In the genomic region with DNA sequence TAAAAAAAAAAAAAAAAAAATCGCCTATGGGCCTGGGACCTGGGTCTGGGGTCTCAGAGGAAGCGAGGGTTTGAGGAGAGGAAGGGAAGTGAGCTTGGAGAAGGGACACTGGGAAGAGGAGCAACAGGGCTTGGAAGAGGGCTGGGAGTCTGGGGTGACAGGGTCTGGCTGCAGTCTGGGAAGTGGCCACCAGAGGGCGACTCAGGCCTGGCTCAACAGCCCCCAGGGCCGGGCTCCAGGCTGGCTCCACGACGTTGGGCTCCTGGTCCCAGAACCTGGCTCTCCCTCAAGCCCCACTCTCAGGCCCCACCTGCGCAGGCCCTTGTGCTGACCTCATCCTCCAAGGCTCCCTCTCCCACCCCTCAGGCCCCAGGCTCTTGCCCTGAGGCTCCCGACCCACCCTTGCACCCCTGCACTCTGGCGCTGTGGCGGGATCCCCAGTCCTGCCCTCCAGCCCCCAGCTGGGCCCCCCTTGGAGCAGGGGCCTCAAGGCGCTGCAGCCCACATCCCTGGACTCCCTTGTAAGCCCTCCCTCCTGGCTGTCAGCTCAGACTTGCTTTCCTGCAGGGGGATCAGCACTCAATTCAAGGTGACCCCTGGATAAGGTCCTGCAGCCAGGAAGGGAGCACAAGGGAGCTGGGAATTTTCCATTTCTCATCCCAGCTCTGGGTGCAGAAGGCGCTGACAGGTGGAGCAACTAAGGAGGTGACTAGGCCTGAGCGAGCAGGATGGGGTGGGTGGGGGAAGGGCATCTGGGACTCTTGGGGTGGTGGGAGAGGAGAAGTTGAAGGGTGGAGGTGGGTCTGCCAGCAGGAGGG, we compare ENCODE assay signal across 8 cellular contexts. TPM values are rescaled to one million over a fixed set of nuclear protein-coding genes. Genes with fewer than 3 reads are reported as not detected.
A peak's percentile ranks its signal among the peaks of the same experiment; 100 is the strongest.
DNase-seq lines count a peak whose midpoint lies in the region; ATAC-seq, FAIRE-seq and TF ChIP-seq lines count a peak whose summit lies in the region.

No MANE protein-coding gene starts in this region.

- peaks cover 52 to 86% (median 71%) of the 10 kb centered on the region in 11 experiments for H3K36me3 ChIP-seq in BLaER1 treated with 17β-estradiol and CSF1 and Interleukin-3, amounts not matched to agents 10 nM and 100 nM
- H3K36me3 ChIP-seq in GM12878 (ENCODE audit: control insufficient read depth in 2 of 2, insufficient read depth in 2 of 2, low read length in 1 of 2) (peaks cover 6 to 15% of the 10 kb centered on the region in 2 experiments; a peak in 3 of 4 replicates), smooth muscle cell (ENCODE audit: low read depth) (no peaks in the 10 kb centered on the region)

- peak overlapping the region in 4 of 11 experiments; percentile 28 to 51 (median 36); a peak in 4 of 22 replicates for H3K9ac ChIP-seq in BLaER1 treated with 17β-estradiol and CSF1 and Interleukin-3, amounts not matched to agents 10 nM and 100 nM
- no peak overlapping the region for H3K9ac ChIP-seq in GM12878 (ENCODE audit: control insufficient read depth, insufficient read depth, low read length)
- no peak overlapping the region for H3K9ac ChIP-seq in smooth muscle cell (ENCODE audit: low read depth)

- in situ Hi-C loops in GM12878 (cut with MboI): loop anchor here (5.0 to 25.0 kb wide), 4 partner anchors 88 to 385 kb away; a partner anchor contains a TSS

- SMC1A ChIA-PET in GM12878 (lab: Charles Lee; ENCODE audit: uncharacterized antibody, unreplicated experiment): interaction anchor here (0.6 to 2.9 kb wide), 10 partner anchors 10 to 224 kb away, joined by 3 to 24 read pairs (median 3); a partner anchor contains a TSS

- RAD21 ChIA-PET in GM12878 (lab: Charles Lee; ENCODE audit: unreplicated experiment): interaction anchor here (0.6 to 2.8 kb wide), 8 partner anchors 13 to 90 kb away, joined by 3 to 24 read pairs (median 4); a partner anchor contains a TSS

- peaks cover 81 to 98% (median 89%) of the 10 kb centered on the region in 10 experiments for H3K4me1 ChIP-seq in BLaER1 treated with 17β-estradiol and CSF1 and Interleukin-3, amounts not matched to agents 10 nM and 100 nM
- H3K4me1 ChIP-seq in GM12878 (ENCODE audit: control insufficient read depth, insufficient read depth, low read length) (peaks cover 12% of the 10 kb centered on the region), smooth muscle cell (ENCODE audit: low read depth) (no peaks in the 10 kb centered on the region)

- peak; percentile 85 for TF ChIP-seq RAD21 in GM12878 (IDR thresholded peaks at IDR 0.05; ENCODE audit: insufficient read depth, low read depth, low read length)

- no TSS peak for BruUV-seq in GM12878 (replicated peaks; lab: Mats Ljungman, UMichigan)

- H2AFZ ChIP-seq in GM12878 (ENCODE audit: control insufficient read depth, low read depth, low read length) (no peak overlapping the region), smooth muscle cell (ENCODE audit: low read depth) (no peak overlapping the region)

- TF ChIP-seq POLR2A in GM12878 (IDR thresholded peaks at IDR 0.05; ENCODE audit: low read depth, low read length): peak; percentile 63; the same call in 1 of the 2 replicates

- peak overlapping the region; percentile 12 to 57 (median 42); a peak in 10 of 22 replicates for H3K4me2 ChIP-seq in BLaER1 treated with 17β-estradiol and CSF1 and Interleukin-3, amounts not matched to agents 10 nM and 100 nM
- H3K4me2 ChIP-seq in GM12878 (ENCODE audit: control insufficient read depth, insufficient read depth): no peak overlapping the region
- H3K4me2 ChIP-seq in smooth muscle cell: no peak overlapping the region

- FAIRE-seq in GM12878 (lab: Jason Lieb, UNC): peak; percentile 75

- H3K4me3 ChIP-seq in BLaER1 treated with 17β-estradiol and CSF1 and Interleukin-3, amounts not matched to agents 10 nM and 100 nM: no peak overlapping the region
- H3K4me3 ChIP-seq in GM12878 (no peak overlapping the region), smooth muscle cell (no peak overlapping the region)

- H3K27me3 ChIP-seq in BLaER1 treated with 17β-estradiol and CSF1 and Interleukin-3, amounts not matched to agents 10 nM and 100 nM: no peaks in the 10 kb centered on the region
- H3K27me3 ChIP-seq in GM12878 (replicated peaks in 1 of 2; ENCODE audit: control insufficient read depth in 2 of 2, insufficient read depth in 2 of 2, low read length in 1 of 2) (no peaks in the 10 kb centered on the region), smooth muscle cell (ENCODE audit: low read depth) (no peaks in the 10 kb centered on the region)

- 37% methylated on average over 12 of the region's 13 CpGs for WGBS in GM12878 (ENCODE audit: insufficient coverage, insufficient replicate concordance, low lambda C conversion rate, missing lambda C conversion rate)
- 52% methylated on average over 8 of the region's 13 CpGs for WGBS in smooth muscle cell (ENCODE audit: low lambda C conversion rate)

- H3K9me3 ChIP-seq in BLaER1 treated with 17β-estradiol and CSF1 and Interleukin-3, amounts not matched to agents 10 nM and 100 nM (replicated peaks in 1 of 11): no peaks in the 10 kb centered on the region
- H3K9me3 ChIP-seq in GM12878 (replicated peaks; ENCODE audit: control insufficient read depth, insufficient read depth, low read length) (no peaks in the 10 kb centered on the region), smooth muscle cell (replicated peaks; ENCODE audit: low read depth) (no peaks in the 10 kb centered on the region)

- TF ChIP-seq EP300 in GM12878 (IDR thresholded peaks at IDR 0.05; ENCODE audit: borderline replicate concordance in 1 of 2, control insufficient read depth in 1 of 2, low read depth in 2 of 2, low read length in 2 of 2): no peak

- H3K79me2 ChIP-seq in GM12878 (ENCODE audit: control insufficient read depth, insufficient read depth, low read length) (peaks cover 11% of the 10 kb centered on the region), smooth muscle cell (ENCODE audit: low read depth) (no peaks in the 10 kb centered on the region)

- intact Hi-C loops in GM12878 (cut with micrococcal nuclease; ENCODE audit: unreplicated experiment): loop anchor here (1.0 to 10.0 kb wide), 2 partner anchors 90 to 225 kb away; a partner anchor contains a TSS

- no peak overlapping the region for H3K27ac ChIP-seq in BLaER1 treated with 17β-estradiol and CSF1 and Interleukin-3, amounts not matched to agents 10 nM and 100 nM
- H3K27ac ChIP-seq in GM12878 (ENCODE audit: control insufficient read depth, insufficient read depth) (no peak overlapping the region), smooth muscle cell (ENCODE audit: low read depth) (no peak overlapping the region)

- DNase-seq in NCI-H1930 (lab: John Stamatoyannopoulos, UW) (peak; percentile 44 to 78), UCSD-AML1 (lab: John Stamatoyannopoulos, UW; ENCODE audit: unreplicated experiment) (peak; percentile 64), GM12878 (ENCODE audit: low read depth, low spot score) (no peak), hypothalamus (lab: John Stamatoyannopoulos, UW) (peak; percentile 21 to 94 (median 80)), smooth muscle cell (lab: John Stamatoyannopoulos, UW; ENCODE audit: unreplicated experiment) (peak; percentile 68)

- ATAC-seq in GM21529 (IDR thresholded peaks at IDR 0.05; ENCODE audit: unreplicated experiment) (peak; percentile 60), GM12878 (peak; percentile 94), GM19463 (IDR thresholded peaks at IDR 0.05; ENCODE audit: unreplicated experiment) (no peak)

- CTCF ChIA-PET in GM12878 (lab: Yijun Ruan, JAX): interaction anchor here (0.7 to 3.5 kb wide), 21 partner anchors 9 to 337 kb away, joined by 3 to 50 read pairs (median 5); a partner anchor contains a TSS

- TF ChIP-seq CTCF in GM12878 (IDR thresholded peaks at IDR 0.05 in 2 of 3, conservative IDR thresholded peaks at IDR 0.05 in 1 of 3; ENCODE audit: control insufficient read depth in 2 of 3, extremely low read depth in 1 of 3, insufficient read depth in 1 of 3, low read depth in 3 of 3, low read length in 3 of 3): peak; percentile 95 to 96 (median 96)
- TF ChIP-seq CTCF in smooth muscle cell (IDR thresholded peaks at IDR 0.05; ENCODE audit: borderline replicate concordance, insufficient read depth, poor library complexity, severe bottlenecking): peak; percentile 88

- H4K20me1 ChIP-seq in BLaER1 treated with 17β-estradiol and CSF1 and Interleukin-3, amounts not matched to agents 10 nM and 100 nM: peaks cover 72 to 98% (median 88%) of the 10 kb centered on the region in 11 experiments
- H4K20me1 ChIP-seq in GM12878 (ENCODE audit: control insufficient read depth, insufficient read depth) (no peaks in the 10 kb centered on the region), smooth muscle cell (ENCODE audit: low read depth) (peaks cover 35% of the 10 kb centered on the region)

- POLR2A ChIA-PET in GM12878 (lab: Charles Lee): interaction anchor here (0.5 kb wide), 1 partner anchor 51 kb away, joined by 5 read pairs; no protein-coding TSS in a partner anchor

- H3F3A ChIP-seq in smooth muscle cell (ENCODE audit: low read depth): no peaks in the 10 kb centered on the region

RNA-seq across cellular contexts. Expression of a gene that starts 5.4 kb away (rescaled TPM):
- total RNA-seq in GM12878 (2013; cell fraction: nucleolus; rRNA removed): 4.9 and 5.0 TPM in 2 replicates
- total RNA-seq in GM12878 (2014; rRNA removed): 0.49 and 1.2 TPM in 2 replicates
- 0.18 and 0.28 TPM in 2 replicates for total RNA-seq in GM12878 (2014; rRNA removed; fragmentation: Illumina TruSeq; extraction: Trizol)
- 1.1 and 1.5 TPM in 2 replicates for total RNA-seq in GM12878 (2021)
- 0.43 TPM for polyA plus RNA-seq in GM12878 (2011; ENCODE audit: low read depth)
- polyA plus RNA-seq in GM12878 (2011; rRNA removed): 0.65 and 0.81 TPM in 2 replicates
- polyA plus RNA-seq in GM12878 (2011; cell fraction: cytosol; rRNA removed): 0.80 and 1.1 TPM in 2 replicates
- polyA plus RNA-seq in GM12878 (2011; cell fraction: nucleus; rRNA removed): 4.4 and 5.2 TPM in 2 replicates
- polyA plus RNA-seq in GM12878 (2012): 1.3 and 1.6 TPM in 2 replicates
- polyA plus RNA-seq in GM12878 (2014; fragmentation: Illumina TruSeq; extraction: Trizol): 0.56 TPM in 1 of 2 replicates, not detected in the other
- polyA plus RNA-seq in GM12878 (2014; fragmentation: Nextera tagmentation; extraction: Ambion mirVana): under 1 TPM; 0.29 TPM
- polyA plus RNA-seq in GM12878 (2014; rRNA removed): 0.78 and 1.2 TPM in 2 replicates
- polyA plus RNA-seq in GM12878 (2016; fragmentation: Nextera tagmentation; extraction: Ambion mirVana): under 1 TPM; 0.60 to 0.71 TPM
- polyA minus RNA-seq in GM12878 (2011; rRNA and poly(A)+ RNA removed): 0.51 and 2.3 TPM in 2 replicates
- polyA minus RNA-seq in GM12878 (2011; cell fraction: cytosol; rRNA and poly(A)+ RNA removed): not detected in 2 replicates
- 0.85 TPM in 1 of 2 replicates, not detected in the other for polyA minus RNA-seq in GM12878 (2011; cell fraction: nucleus; rRNA and poly(A)+ RNA removed)
- total RNA-seq in smooth muscle cell: not detected in 2 replicates
- polyA plus RNA-seq in smooth muscle cell: 0.58 and 2.2 TPM in 2 replicates

RNA-seq across cellular contexts. Expression of a gene that starts 9.6 kb away (rescaled TPM):
- 37.8 and 39.1 TPM in 2 replicates for total RNA-seq in GM12878 (2013; cell fraction: nucleolus; rRNA removed)
- total RNA-seq in GM12878 (2014; rRNA removed): 33.2 and 39.9 TPM in 2 replicates
- 11.7 and 16.2 TPM in 2 replicates for total RNA-seq in GM12878 (2014; rRNA removed; fragmentation: Illumina TruSeq; extraction: Trizol)
- 63.7 and 65.7 TPM in 2 replicates for total RNA-seq in GM12878 (2021)
- 18.1 TPM for polyA plus RNA-seq in GM12878 (2011; ENCODE audit: low read depth)
- polyA plus RNA-seq in GM12878 (2011; rRNA removed): 7.3 and 13.8 TPM in 2 replicates
- 22.0 and 27.1 TPM in 2 replicates for polyA plus RNA-seq in GM12878 (2011; cell fraction: cytosol; rRNA removed)
- polyA plus RNA-seq in GM12878 (2011; cell fraction: nucleus; rRNA removed): 59.8 and 71.4 TPM in 2 replicates
- polyA plus RNA-seq in GM12878 (2012): 51.5 and 56.1 TPM in 2 replicates
- polyA plus RNA-seq in GM12878 (2014; fragmentation: Illumina TruSeq; extraction: Trizol): 8.3 and 13.7 TPM in 2 replicates
- 1 to 10 TPM in 1 of 2 experiments, under 1 TPM in 1; 0.50 to 1.2 TPM for polyA plus RNA-seq in GM12878 (2014; fragmentation: Nextera tagmentation; extraction: Ambion mirVana)
- 47.8 and 55.6 TPM in 2 replicates for polyA plus RNA-seq in GM12878 (2014; rRNA removed)
- polyA plus RNA-seq in GM12878 (2016; fragmentation: Nextera tagmentation; extraction: Ambion mirVana): 10 to 100 TPM; 32.6 to 33.3 TPM
- polyA minus RNA-seq in GM12878 (2011; rRNA and poly(A)+ RNA removed): 8.7 and 22.5 TPM in 2 replicates
- polyA minus RNA-seq in GM12878 (2011; cell fraction: cytosol; rRNA and poly(A)+ RNA removed): 21.2 TPM in 2 replicates
- polyA minus RNA-seq in GM12878 (2011; cell fraction: nucleus; rRNA and poly(A)+ RNA removed): 11.8 and 19.4 TPM in 2 replicates
- 14.5 and 20.0 TPM in 2 replicates for total RNA-seq in smooth muscle cell
- 46.9 and 51.1 TPM in 2 replicates for polyA plus RNA-seq in smooth muscle cell

RNA-seq across cellular contexts. Expression of a gene that starts 14.3 kb away (rescaled TPM):
- total RNA-seq in GM12878 (2013; cell fraction: nucleolus; rRNA removed): 0.10 TPM in 1 of 2 replicates, not detected in the other
- 0.05 and 0.06 TPM in 2 replicates for total RNA-seq in GM12878 (2014; rRNA removed)
- 0.04 and 0.05 TPM in 2 replicates for total RNA-seq in GM12878 (2014; rRNA removed; fragmentation: Illumina TruSeq; extraction: Trizol)
- total RNA-seq in GM12878 (2021): 0.15 and 0.19 TPM in 2 replicates
- 0.07 TPM for polyA plus RNA-seq in GM12878 (2011; ENCODE audit: low read depth)
- polyA plus RNA-seq in GM12878 (2011; rRNA removed): not detected in 2 replicates
- not detected in 2 replicates for polyA plus RNA-seq in GM12878 (2011; cell fraction: cytosol; rRNA removed)
- polyA plus RNA-seq in GM12878 (2011; cell fraction: nucleus; rRNA removed): 0.10 and 0.12 TPM in 2 replicates
- 0.17 and 0.23 TPM in 2 replicates for polyA plus RNA-seq in GM12878 (2012)
- polyA plus RNA-seq in GM12878 (2014; fragmentation: Illumina TruSeq; extraction: Trizol): not detected in 2 replicates
- polyA plus RNA-seq in GM12878 (2014; fragmentation: Nextera tagmentation; extraction: Ambion mirVana): not detected
- polyA plus RNA-seq in GM12878 (2014; rRNA removed): 0.28 and 0.49 TPM in 2 replicates
- not detected for polyA plus RNA-seq in GM12878 (2016; fragmentation: Nextera tagmentation; extraction: Ambion mirVana)
- polyA minus RNA-seq in GM12878 (2011; rRNA and poly(A)+ RNA removed): not detected in 2 replicates
- polyA minus RNA-seq in GM12878 (2011; cell fraction: cytosol; rRNA and poly(A)+ RNA removed): not detected in 2 replicates
- polyA minus RNA-seq in GM12878 (2011; cell fraction: nucleus; rRNA and poly(A)+ RNA removed): not detected in 2 replicates
- 1.6 and 2.3 TPM in 2 replicates for total RNA-seq in smooth muscle cell
- 0.07 TPM in 1 of 2 replicates, not detected in the other for polyA plus RNA-seq in smooth muscle cell

RNA-seq across cellular contexts. Expression of a gene that starts 33.1 kb away (rescaled TPM):
- total RNA-seq in GM12878 (2013; cell fraction: nucleolus; rRNA removed): 12.0 and 12.4 TPM in 2 replicates
- 51.3 and 55.5 TPM in 2 replicates for total RNA-seq in GM12878 (2014; rRNA removed)
- 14.1 and 19.6 TPM in 2 replicates for total RNA-seq in GM12878 (2014; rRNA removed; fragmentation: Illumina TruSeq; extraction: Trizol)
- total RNA-seq in GM12878 (2021): 58.1 and 61.0 TPM in 2 replicates
- 6.0 TPM for polyA plus RNA-seq in GM12878 (2011; ENCODE audit: low read depth)
- 7.9 and 15.2 TPM in 2 replicates for polyA plus RNA-seq in GM12878 (2011; rRNA removed)
- polyA plus RNA-seq in GM12878 (2011; cell fraction: cytosol; rRNA removed): 19.4 and 34.8 TPM in 2 replicates
- polyA plus RNA-seq in GM12878 (2011; cell fraction: nucleus; rRNA removed): 54.8 and 58.1 TPM in 2 replicates
- 31.2 and 32.0 TPM in 2 replicates for polyA plus RNA-seq in GM12878 (2012)
- polyA plus RNA-seq in GM12878 (2014; fragmentation: Illumina TruSeq; extraction: Trizol): 0.52 and 5.2 TPM in 2 replicates
- 1 to 10 TPM; 1.8 to 9.9 TPM for polyA plus RNA-seq in GM12878 (2014; fragmentation: Nextera tagmentation; extraction: Ambion mirVana)
- 62.5 and 70.4 TPM in 2 replicates for polyA plus RNA-seq in GM12878 (2014; rRNA removed)
- 10 to 100 TPM in 1 of 2 experiments, 1 to 10 TPM in 1; 4.0 to 56.3 TPM for polyA plus RNA-seq in GM12878 (2016; fragmentation: Nextera tagmentation; extraction: Ambion mirVana)
- 2.0 and 4.9 TPM in 2 replicates for polyA minus RNA-seq in GM12878 (2011; rRNA and poly(A)+ RNA removed)
- 6.9 and 9.5 TPM in 2 replicates for polyA minus RNA-seq in GM12878 (2011; cell fraction: cytosol; rRNA and poly(A)+ RNA removed)
- polyA minus RNA-seq in GM12878 (2011; cell fraction: nucleus; rRNA and poly(A)+ RNA removed): 5.9 and 9.7 TPM in 2 replicates
- total RNA-seq in smooth muscle cell: 12.5 and 21.5 TPM in 2 replicates
- 41.6 and 46.0 TPM in 2 replicates for polyA plus RNA-seq in smooth muscle cell

RNA-seq across cellular contexts. Expression of a gene that starts 39.8 kb away (rescaled TPM):
- total RNA-seq in GM12878 (2013; cell fraction: nucleolus; rRNA removed): 21.3 and 27.2 TPM in 2 replicates
- total RNA-seq in GM12878 (2014; rRNA removed) (33.8 and 39.6 TPM in 2 replicates), GM12878 (2014; rRNA removed; fragmentation: Illumina TruSeq; extraction: Trizol) (22.8 and 26.0 TPM in 2 replicates), GM12878 (2021) (46.0 and 48.0 TPM in 2 replicates), smooth muscle cell (19.7 and 20.3 TPM in 2 replicates)
- 17.6 TPM for polyA plus RNA-seq in GM12878 (2011; ENCODE audit: low read depth)
- polyA plus RNA-seq in GM12878 (2011; rRNA removed) (9.1 and 16.2 TPM in 2 replicates), GM12878 (2014; fragmentation: Illumina TruSeq; extraction: Trizol) (15.1 and 35.8 TPM in 2 replicates), GM12878 (2014; fragmentation: Nextera tagmentation; extraction: Ambion mirVana) (10 to 100 TPM in 1 of 2 experiments, 1 to 10 TPM in 1; 8.2 to 12.6 TPM), GM12878 (2014; rRNA removed) (32.3 and 42.0 TPM in 2 replicates), GM12878 (2016; fragmentation: Nextera tagmentation; extraction: Ambion mirVana) (10 to 100 TPM; 14.9 to 18.1 TPM), smooth muscle cell (14.8 and 14.9 TPM in 2 replicates)
- polyA plus RNA-seq in GM12878 (2011; cell fraction: cytosol; rRNA removed): 17.2 and 23.4 TPM in 2 replicates
- 33.6 and 46.8 TPM in 2 replicates for polyA plus RNA-seq in GM12878 (2011; cell fraction: nucleus; rRNA removed)
- polyA plus RNA-seq in GM12878 (2012): 31.5 and 32.5 TPM in 2 replicates
- 23.3 and 38.0 TPM in 2 replicates for polyA minus RNA-seq in GM12878 (2011; rRNA and poly(A)+ RNA removed)
- polyA minus RNA-seq in GM12878 (2011; cell fraction: cytosol; rRNA and poly(A)+ RNA removed): 12.3 and 15.0 TPM in 2 replicates
- polyA minus RNA-seq in GM12878 (2011; cell fraction: nucleus; rRNA and poly(A)+ RNA removed): 23.2 and 40.4 TPM in 2 replicates

Comparison
In these comparisons a context has a peak if more than half of its experiments do, and no peak if none do; other contexts are left out.
1. H3K4me2 ChIP-seq: peak in BLaER1 treated with 17β-estradiol and CSF1 and Interleukin-3, amounts not matched to agents 10 nM and 100 nM (11 of 11); none in GM12878 (single experiment) and smooth muscle cell (single experiment).